In the genomic region with DNA sequence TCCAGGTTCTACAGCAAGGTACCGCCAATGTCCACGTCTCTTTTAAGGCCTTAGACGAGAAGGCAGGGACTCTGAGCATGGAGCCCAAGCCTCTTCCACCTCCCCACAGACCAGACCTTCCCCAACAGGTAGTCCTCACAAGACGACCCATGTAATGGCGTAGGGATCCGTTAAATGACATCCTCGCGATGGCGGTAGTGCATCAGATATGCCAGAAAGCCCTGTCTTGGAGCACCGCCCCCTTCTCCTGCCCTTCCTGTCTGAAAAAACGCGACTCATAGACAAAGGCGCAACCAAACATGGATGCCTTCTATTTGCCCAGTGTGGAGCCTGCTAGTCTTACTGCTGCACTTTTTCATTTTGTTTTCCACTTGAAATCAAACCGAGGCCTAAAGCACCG, we compare ENCODE assay signal across 10 cellular contexts.
A peak's percentile ranks its signal among the peaks of the same experiment; 100 is the strongest.
DNase-seq lines count a peak whose midpoint lies in the region; ATAC-seq, FAIRE-seq and TF ChIP-seq lines count a peak whose summit lies in the region.
"Had no signal": no experiment of that assay in that cellular context is flagged by ENCODE, and none has a peak within 500 bp of the region (broad histone marks: within the 10 kb centered on the region; RNA-seq: fewer than 3 reads in every experiment).

No MANE protein-coding gene starts in this region.

- TF ChIP-seq CTCF in kidney (IDR thresholded peaks at IDR 0.05; ENCODE audit: borderline replicate concordance, extremely low read depth, insufficient read depth) = peak; percentile 12

- in situ Hi-C loops in SK-MEL-5 (cut with HindIII; ENCODE audit: low pct_unique_long_range_greater_than_20kb, low sequenced_read_pairs) = no loop called here
- in situ Hi-C loops in HAP-1 (cut with MboI; ENCODE audit: low sequenced_read_pairs) = no loop called here

- H3K4me3 ChIP-seq in kidney (ENCODE audit: low read length in 2 of 2) = no peak overlapping the region
- no peak overlapping the region for H3K4me3 ChIP-seq in HAP-1

- H3K27ac ChIP-seq in kidney (ENCODE audit: low read depth in 2 of 2, low read length in 2 of 2) = no peak overlapping the region

- H3K36me3 ChIP-seq in kidney (ENCODE audit: control insufficient read depth in 1 of 2, insufficient read depth in 2 of 2, low read length in 2 of 2) = no peaks in the 10 kb centered on the region
- peaks cover 18% of the 10 kb centered on the region for H3K36me3 ChIP-seq in HAP-1 (replicated peaks)

- ATAC-seq in GM19328 (IDR thresholded peaks at IDR 0.05; ENCODE audit: unreplicated experiment) = peak; percentile 46
- ATAC-seq in HG02981 (IDR thresholded peaks at IDR 0.05; ENCODE audit: unreplicated experiment) = no peak
- ATAC-seq in HG03045 (IDR thresholded peaks at IDR 0.05; ENCODE audit: unreplicated experiment) = no peak

- intact Hi-C loops in kidney (cut with DNase I) = no loop called here

- H3K27me3 ChIP-seq in HAP-1 (ENCODE audit: low read depth) = no peaks in the 10 kb centered on the region

- DNase-seq in AG08395 (ENCODE audit: low spot score) (peak; percentile 68), SK-MEL-5 (ENCODE audit: low read depth, low spot score) (peak; percentile 21), kidney (peak; percentile 91), HAP-1 (ENCODE audit: low spot score in 2 of 2) (no peak), cerebellar cortex (ENCODE audit: low spot score) (no peak)
- DNase-seq: NCI-H446; stimulated activated CD4-positive, alpha-beta T cell treated with anti-CD3 and anti-CD28 coated beads, Interleukin-1b, Interleukin-23, amount 100 ng/mL, for 48 hours had no signal

- H3K4me1 ChIP-seq in kidney (ENCODE audit: control insufficient read depth in 1 of 2, insufficient read depth in 1 of 2, low read depth in 1 of 2, low read length in 2 of 2) (no peaks in the 10 kb centered on the region), HAP-1 (no peaks in the 10 kb centered on the region)

- FAIRE-seq in kidney (lab: Jason Lieb, UNC) = no peak

- H3K9me3 ChIP-seq in kidney (ENCODE audit: control insufficient read depth in 1 of 2, low read length in 2 of 2) = no peaks in the 10 kb centered on the region
- H3K9me3 ChIP-seq in HAP-1 = peaks cover 8% of the 10 kb centered on the region

- H3K9ac ChIP-seq in kidney (ENCODE audit: low read length in 2 of 2) = no peak overlapping the region

Comparison
In these comparisons a context has a peak if more than half of its experiments do, and no peak if none do; other contexts are left out.
1. DNase-seq: peak in AG08395 (single experiment), SK-MEL-5 (single experiment) and kidney (single experiment); none in HAP-1 (0 of 2) and cerebellar cortex (single experiment).